8 cellular contexts compared by ENCODE assay signal in the genomic region with DNA sequence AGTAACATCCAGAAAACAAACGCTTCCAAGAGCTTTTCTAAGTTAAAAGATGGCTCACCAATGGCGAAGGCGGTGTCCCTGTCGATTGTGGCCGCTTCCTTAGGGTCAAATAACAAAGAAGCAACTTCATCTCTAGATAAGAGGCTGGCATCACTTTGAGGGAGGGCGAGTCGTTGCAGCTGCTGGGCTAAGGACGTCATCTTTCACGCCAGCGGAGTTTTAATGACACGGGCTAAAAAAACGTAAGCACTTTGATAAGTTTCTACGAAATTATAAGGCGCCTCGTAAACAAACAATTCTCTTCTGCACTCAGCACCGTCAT. TPM values are rescaled to one million over a fixed set of nuclear protein-coding genes. Genes with fewer than 3 reads are reported as not detected.
DNase-seq lines count a peak whose midpoint lies in the region; ATAC-seq, FAIRE-seq and TF ChIP-seq lines count a peak whose summit lies in the region.

No MANE protein-coding gene starts in this region.

- H3F3A ChIP-seq in neural cell (ENCODE audit: insufficient read depth, low read length, poor library complexity, severe bottlenecking): no peaks in the 10 kb centered on the region

- no peak for FAIRE-seq in endothelial cell of umbilical vein (lab: Jason Lieb, UNC)

- H4K5ac ChIP-seq in H9 (ENCODE audit: insufficient read length, low read depth, low read length): no peak overlapping the region

- TF ChIP-seq RAD21 in neural cell (conservative IDR thresholded peaks at IDR 0.05): no peak

- H2BK5ac ChIP-seq in H9 (ENCODE audit: insufficient read length, low read length): no peak overlapping the region

- H3K9me3 ChIP-seq in H9 (ENCODE audit: control insufficient read depth, low read depth, low read length) (no peaks in the 10 kb centered on the region), RWPE2 (ENCODE audit: severe bottlenecking) (no peaks in the 10 kb centered on the region), endothelial cell of umbilical vein (replicated peaks; ENCODE audit: control insufficient read depth, insufficient read depth, low read length) (no peaks in the 10 kb centered on the region), neural cell (ENCODE audit: low read length) (no peaks in the 10 kb centered on the region)

- H3K23ac ChIP-seq in H9 (ENCODE audit: insufficient read length, low read depth, low read length): no peak overlapping the region

- WGBS in H9 (ENCODE audit: extremely low coverage, insufficient read length, low lambda C conversion rate): no CpG with 5 or more reads among the region's 16 CpGs

- DNase-seq in EH (ENCODE audit: low read depth) (peak; percentile 40), H9 (no peak), RWPE2 (ENCODE audit: low spot score) (no peak), endothelial cell of umbilical vein (ENCODE audit: low read depth, low spot score) (no peak), pons (ENCODE audit: low spot score) (no peak), occipital lobe (lab: John Stamatoyannopoulos, UW) (no peak), hippocampal formation (lab: John Stamatoyannopoulos, UW) (no peak)

- H3K4me1 ChIP-seq in H9 (ENCODE audit: insufficient read depth, low read length) (no peaks in the 10 kb centered on the region), RWPE2 (ENCODE audit: insufficient read depth, poor library complexity, severe bottlenecking) (peaks cover 3% of the 10 kb centered on the region), endothelial cell of umbilical vein (ENCODE audit: control insufficient read depth, extremely low read depth, insufficient read depth, low read length) (peaks cover 14% of the 10 kb centered on the region)

- no peak overlapping the region for H2BK12ac ChIP-seq in H9 (ENCODE audit: insufficient read length, low read depth, low read length)

- H3K9ac ChIP-seq in H9 (ENCODE audit: extremely low read depth, insufficient read length, low read length): peak overlapping the region; percentile 72
- H3K9ac ChIP-seq in endothelial cell of umbilical vein (replicated peaks; ENCODE audit: extremely low read depth, insufficient read depth, low read length): peak overlapping the region; percentile 82
- H3K9ac ChIP-seq in neural cell (ENCODE audit: low read length): peak overlapping the region; percentile 67

- H2BK120ac ChIP-seq in H9 (ENCODE audit: low read depth, low read length, poor library complexity, severe bottlenecking): no peak overlapping the region

- H2AFZ ChIP-seq in H9 (ENCODE audit: low read length) (no peak overlapping the region), endothelial cell of umbilical vein (ENCODE audit: low read depth, low read length) (peak overlapping the region; percentile 49), neural cell (ENCODE audit: low read depth, low read length) (peak overlapping the region; percentile 85)

- intact Hi-C loops in endothelial cell of umbilical vein (cut with micrococcal nuclease): loop anchor here (1.0 to 10.0 kb wide), 6 partner anchors 81 to 1100 kb away; a partner anchor contains a TSS

- BruUV-seq in endothelial cell of umbilical vein (replicated peaks; lab: Mats Ljungman, UMichigan): no TSS peak

- H2BK20ac ChIP-seq in H9 (ENCODE audit: low read depth, low read length, poor library complexity, severe bottlenecking): no peak overlapping the region

- H3K14ac ChIP-seq in H9 (ENCODE audit: insufficient read depth, low read length): no peak overlapping the region

- H3K79me1 ChIP-seq in H9 (ENCODE audit: insufficient read depth, low read depth, low read length, poor library complexity, severe bottlenecking): peaks cover 11% of the 10 kb centered on the region

- no peak for TF ChIP-seq CTCF in H9 (conservative IDR thresholded peaks at IDR 0.05)
- no peak for TF ChIP-seq CTCF in RWPE2 (IDR thresholded peaks at IDR 0.05; ENCODE audit: poor library complexity, severe bottlenecking)
- TF ChIP-seq CTCF in endothelial cell of umbilical vein (IDR thresholded peaks at IDR 0.05; ENCODE audit: extremely low read depth in 1 of 2, insufficient read depth in 1 of 2, low read depth in 1 of 2, low read length in 2 of 2): no peak
- TF ChIP-seq CTCF in neural cell (IDR thresholded peaks at IDR 0.05; ENCODE audit: poor library complexity, severe bottlenecking): no peak

- H4K20me1 ChIP-seq in H9 (ENCODE audit: control insufficient read depth, insufficient read depth, insufficient read length): no peaks in the 10 kb centered on the region
- no peaks in the 10 kb centered on the region for H4K20me1 ChIP-seq in endothelial cell of umbilical vein (replicated peaks; ENCODE audit: control insufficient read depth, extremely low read depth, insufficient read depth, low read length)
- H4K20me1 ChIP-seq in neural cell (ENCODE audit: insufficient read depth): no peaks in the 10 kb centered on the region

- H2AK5ac ChIP-seq in H9 (ENCODE audit: insufficient read length, low read length): no peak overlapping the region

- peaks cover 11 to 45% (median 38%) of the 10 kb centered on the region in 3 experiments; a peak in 6 of 7 replicates for H3K36me3 Mint-ChIP-seq in H9 (ENCODE audit: insufficient read depth in 1 of 3, low read depth in 3 of 3)

- no peaks in the 10 kb centered on the region; the same call in 1 of the 2 replicates for H3K27me3 Mint-ChIP-seq in H9 (ENCODE audit: low read depth)

- H3K56ac ChIP-seq in H9 (ENCODE audit: insufficient read length, low read depth, low read length): no peak overlapping the region

- peaks cover 7% of the 10 kb centered on the region; the same call in 1 of the 2 replicates for H3K79me2 ChIP-seq in H9 (ENCODE audit: insufficient read depth, low read length)
- H3K79me2 ChIP-seq in endothelial cell of umbilical vein (ENCODE audit: control insufficient read depth, insufficient read depth, low read length): peaks cover 35% of the 10 kb centered on the region
- H3K79me2 ChIP-seq in neural cell (replicated peaks; ENCODE audit: insufficient read depth, low read length): peaks cover 12% of the 10 kb centered on the region

- no peak overlapping the region for H3T11ph ChIP-seq in H9 (ENCODE audit: low read length)

- peak overlapping the region; percentile 76 to 98 (median 97); a peak in 6 of 7 replicates for H3K27ac Mint-ChIP-seq in H9

- H3K27ac ChIP-seq in H9 (ENCODE audit: insufficient read length, low read depth, low read length) (no peak overlapping the region), RWPE2 (ENCODE audit: poor library complexity, severe bottlenecking) (no peak overlapping the region), endothelial cell of umbilical vein (ENCODE audit: insufficient read depth, low read depth, low read length) (peak overlapping the region; percentile 48), neural cell (ENCODE audit: low read length) (no peak overlapping the region)

- H3K23me2 ChIP-seq in H9 (ENCODE audit: insufficient read length, low read depth, low read length, poor library complexity, severe bottlenecking): no peaks in the 10 kb centered on the region

- H3K4me2 ChIP-seq in H9 (ENCODE audit: insufficient read depth, insufficient read length, low read length): peak overlapping the region; percentile 73
- peak overlapping the region; percentile 94 for H3K4me2 ChIP-seq in endothelial cell of umbilical vein (ENCODE audit: insufficient read depth, low read length)
- H3K4me2 ChIP-seq in neural cell (ENCODE audit: low read length): peak overlapping the region; percentile 87

- no peaks in the 10 kb centered on the region for H3K9me1 ChIP-seq in endothelial cell of umbilical vein (replicated peaks; ENCODE audit: control insufficient read depth, extremely low read depth, insufficient read depth, low read length)

- no peak for ATAC-seq in RWPE2 (ENCODE audit: low read depth)

- no peak overlapping the region for H4K91ac ChIP-seq in H9 (ENCODE audit: insufficient read length, low read depth, low read length)

- H3K27me3 ChIP-seq in H9 (ENCODE audit: insufficient read depth, low read length) (no peaks in the 10 kb centered on the region), RWPE2 (ENCODE audit: insufficient read depth, poor library complexity, severe bottlenecking) (no peaks in the 10 kb centered on the region), endothelial cell of umbilical vein (ENCODE audit: control insufficient read depth in 2 of 2, insufficient read depth in 2 of 2, low read length in 2 of 2) (no peaks in the 10 kb centered on the region), neural cell (ENCODE audit: insufficient read depth, low read depth, low read length) (no peaks in the 10 kb centered on the region)

- peak overlapping the region; percentile 98 for H3K4me3 Mint-ChIP-seq in H9

- H2BK15ac ChIP-seq in H9 (ENCODE audit: low read depth, low read length): no peak overlapping the region

- no peak for TF ChIP-seq EP300 in neural cell (conservative IDR thresholded peaks at IDR 0.05; ENCODE audit: poor library complexity, severe bottlenecking)

- no peak overlapping the region for H3K18ac ChIP-seq in H9 (ENCODE audit: insufficient read length, low read depth, low read length)

- TF ChIP-seq POLR2A in endothelial cell of umbilical vein (IDR thresholded peaks at IDR 0.05; ENCODE audit: low read depth, low read length): no peak

- H3K9me3 Mint-ChIP-seq in H9: no peaks in the 10 kb centered on the region

- peaks cover 14 to 19% of the 10 kb centered on the region in 2 experiments for H3K4me1 Mint-ChIP-seq in H9

- POLR2A ChIA-PET in endothelial cell of umbilical vein (lab: Charles Lee): interaction anchor here (1.4 kb wide), 1 partner anchor 191 kb away, joined by 8 read pairs; a partner anchor contains a TSS

- peak overlapping the region; percentile 82 for H3K4me3 ChIP-seq in RWPE2 (ENCODE audit: severe bottlenecking)
- H3K4me3 ChIP-seq in endothelial cell of umbilical vein (replicated peaks in 1 of 3; ENCODE audit: insufficient read depth in 1 of 3, low read depth in 1 of 3, low read length in 3 of 3): peak overlapping the region; percentile 64 to 86 (median 73)
- H3K4me3 ChIP-seq in neural cell (ENCODE audit: low read length): peak overlapping the region; percentile 96

- no peak overlapping the region for H3K4ac ChIP-seq in H9 (ENCODE audit: low read depth, low read length)

- no peak overlapping the region for H4K8ac ChIP-seq in H9 (replicated peaks; ENCODE audit: insufficient read length, low read depth, low read length)

- CTCF ChIA-PET in endothelial cell of umbilical vein (lab: Charles Lee): interaction anchor here (0.9 to 2.3 kb wide), 6 partner anchors 155 to 958 kb away, joined by 3 to 12 read pairs (median 6); a partner anchor contains a TSS

- no peaks in the 10 kb centered on the region for H3K9me2 ChIP-seq in neural cell (ENCODE audit: insufficient read depth, low read length)

- peaks cover 33% of the 10 kb centered on the region for H3K36me3 ChIP-seq in RWPE2 (ENCODE audit: low read depth)
- H3K36me3 ChIP-seq in endothelial cell of umbilical vein (ENCODE audit: control insufficient read depth in 2 of 2, extremely low read depth in 1 of 2, insufficient read depth in 2 of 2, low read length in 2 of 2): peaks cover 0 to 4% of the 10 kb centered on the region in 2 experiments
- no peaks in the 10 kb centered on the region for H3K36me3 ChIP-seq in neural cell (ENCODE audit: insufficient read depth, low read length)

- dilution Hi-C loops in endothelial cell of umbilical vein (cut with MboI; ENCODE audit: extremely low pct_ligation_motif_present, low sequenced_read_pairs): no loop called here

RNA-seq across cellular contexts. Expression of a gene that starts 0.5 kb away (rescaled TPM):
- total RNA-seq in H9 (2021) (84.8 and 88.2 TPM in 2 replicates), endothelial cell of umbilical vein (53.8 and 62.0 TPM in 2 replicates), occipital lobe (77.2 TPM)
- polyA plus RNA-seq in endothelial cell of umbilical vein (6.2 and 8.4 TPM in 2 replicates), neural cell (5.9 and 8.8 TPM in 2 replicates)
- polyA plus RNA-seq in endothelial cell of umbilical vein (2011; cell fraction: cytosol; rRNA removed): 7.7 and 8.0 TPM in 2 replicates
- polyA plus RNA-seq in endothelial cell of umbilical vein (2011; cell fraction: nucleus; rRNA removed): 38.9 and 47.3 TPM in 2 replicates
- polyA plus RNA-seq in endothelial cell of umbilical vein (2012): 21.8 and 37.4 TPM in 2 replicates
- polyA minus RNA-seq in endothelial cell of umbilical vein (80.0 and 85.7 TPM in 2 replicates), neural cell (34.8 and 39.7 TPM in 2 replicates)
- polyA minus RNA-seq in endothelial cell of umbilical vein (2011; cell fraction: cytosol; rRNA and poly(A)+ RNA removed): 49.4 TPM
- polyA minus RNA-seq in endothelial cell of umbilical vein (2011; cell fraction: nucleus; rRNA and poly(A)+ RNA removed): 65.3 and 104 TPM in 2 replicates
